In genomic region chr1:210465150-210465549, GRCh38 we compare ENCODE assay signal across 28 cellular contexts.
"Had no signal": no experiment of that assay in that cellular context is flagged by ENCODE, and none has a peak within 500 bp of the region (broad histone marks: within the 10 kb centered on the region; RNA-seq: fewer than 3 reads in every experiment).

No MANE protein-coding gene starts in this region.

- H3K4me3 Mint-ChIP-seq: activated CD4-positive, alpha-beta memory T cell treated with anti-CD3 and anti-CD28 coated beads, Interleukin-2, amount 10 ng/mL, durations not matched to agents 7 days and 5 days; activated CD4-positive, alpha-beta T cell treated with anti-CD3 and anti-CD28 coated beads, Interleukin-2, amount 10 ng/mL, durations not matched to agents 7 days and 5 days; activated naive CD8-positive, alpha-beta T cell treated with anti-CD3 and anti-CD28 coated beads for 36 hours; activated T-cell treated with anti-CD3 and anti-CD28 coated beads, Interleukin-2, amount 50 U/mL, for 24 hours; activated T-helper 1 cell treated with anti-CD3 and anti-CD28 coated beads, Interleukin-12 subunit alpha, Interleukin-12 subunit beta, Interleukin-2, Interleukin-4 antibody, amounts not matched to agents 30 ng/mL and 10 ng/mL and 1 ng/mL, durations not matched to agents 14 hours and 24 hours and 36 hours; central memory CD8-positive, alpha-beta T cell; dendritic cell treated with granulocyte-macrophage colony-stimulating factor and Interleukin-4, amounts not matched to agents 40 ng/mL and 50 ng/mL, for 4 days; endodermal cell; WTC11 had no signal

- ATAC-seq: esophagus mucosa had no signal

- H3K36me3 Mint-ChIP-seq: activated naive CD8-positive, alpha-beta T cell treated with anti-CD3 and anti-CD28 coated beads for 36 hours; WTC11 had no signal

- H3K27me3 Mint-ChIP-seq: activated naive CD8-positive, alpha-beta T cell treated with anti-CD3 and anti-CD28 coated beads for 36 hours; activated T-cell treated with anti-CD3 and anti-CD28 coated beads, Interleukin-2, amount 50 U/mL, for 24 hours; central memory CD8-positive, alpha-beta T cell; dendritic cell treated with granulocyte-macrophage colony-stimulating factor and Interleukin-4, amounts not matched to agents 40 ng/mL and 50 ng/mL, for 4 days had no signal

- H3K36me3 ChIP-seq: brain microvascular endothelial cell had no signal

- H3K4me1 Mint-ChIP-seq: central memory CD8-positive, alpha-beta T cell; endodermal cell had no signal

- H3K9me3 Mint-ChIP-seq: activated CD4-positive, alpha-beta memory T cell treated with anti-CD3 and anti-CD28 coated beads, Interleukin-2, amount 10 ng/mL, durations not matched to agents 7 days and 5 days; activated CD4-positive, alpha-beta T cell treated with anti-CD3 and anti-CD28 coated beads, Interleukin-2, amount 10 ng/mL, durations not matched to agents 7 days and 5 days; activated naive CD8-positive, alpha-beta T cell treated with anti-CD3 and anti-CD28 coated beads for 36 hours; activated T-cell treated with anti-CD3 and anti-CD28 coated beads, Interleukin-2, amount 50 U/mL, for 24 hours; activated T-helper 1 cell treated with anti-CD3 and anti-CD28 coated beads, Interleukin-12 subunit alpha, Interleukin-12 subunit beta, Interleukin-2, Interleukin-4 antibody, amounts not matched to agents 30 ng/mL and 10 ng/mL and 1 ng/mL, durations not matched to agents 14 hours and 24 hours and 36 hours; central memory CD8-positive, alpha-beta T cell; dendritic cell treated with granulocyte-macrophage colony-stimulating factor and Interleukin-4, amounts not matched to agents 40 ng/mL and 50 ng/mL, for 4 days; endodermal cell; WTC11 had no signal

- H3K4me3 ChIP-seq: coronary artery, dorsolateral prefrontal cortex had no signal

- H3K27ac ChIP-seq: brain microvascular endothelial cell, coronary artery, dorsolateral prefrontal cortex had no signal

- H3K27ac Mint-ChIP-seq: activated CD4-positive, alpha-beta memory T cell treated with anti-CD3 and anti-CD28 coated beads, Interleukin-2, amount 10 ng/mL, durations not matched to agents 7 days and 5 days; activated CD4-positive, alpha-beta T cell treated with anti-CD3 and anti-CD28 coated beads, Interleukin-2, amount 10 ng/mL, durations not matched to agents 7 days and 5 days; activated naive CD8-positive, alpha-beta T cell treated with anti-CD3 and anti-CD28 coated beads for 36 hours; activated T-helper 1 cell treated with anti-CD3 and anti-CD28 coated beads, Interleukin-12 subunit alpha, Interleukin-12 subunit beta, Interleukin-2, Interleukin-4 antibody, amounts not matched to agents 30 ng/mL and 10 ng/mL and 1 ng/mL, durations not matched to agents 14 hours and 24 hours and 36 hours; dendritic cell treated with granulocyte-macrophage colony-stimulating factor and Interleukin-4, amounts not matched to agents 40 ng/mL and 50 ng/mL, for 4 days; endodermal cell; WTC11 had no signal

- FAIRE-seq: astrocyte, bronchial epithelial cell, frontal cortex had no signal

- DNase-seq: activated CD4-positive, alpha-beta memory T cell treated with anti-CD3 and anti-CD28 coated beads, Interleukin-2, amount 10 ng/mL, durations not matched to agents 7 days and 5 days; activated CD4-positive, alpha-beta T cell treated with anti-CD3 and anti-CD28 coated beads for 1 hour; activated CD4-positive, alpha-beta T cell treated with anti-CD3 and anti-CD28 coated beads for 4 hours; activated CD4-positive, alpha-beta T cell treated with anti-CD3 and anti-CD28 coated beads, Interleukin-2, amount 10 ng/mL, durations not matched to agents 7 days and 5 days; activated CD4-positive, alpha-beta T cell treated with anti-CD3 and anti-CD28 coated beads, Interleukin-2, amount 50 U/mL, for 4 hours; activated gamma-delta T cell; activated naive CD4-positive, alpha-beta T cell; activated naive CD4-positive, alpha-beta T cell treated with anti-CD3 and anti-CD28 coated beads, Interleukin-2, amount 50 U/mL, for 16 hours; activated T-cell treated with anti-CD3 and anti-CD28 coated beads for 4 hours; amniotic stem cell; anterior cingulate cortex; brain microvascular endothelial cell; effector memory CD4-positive, alpha-beta T cell; endodermal cell; head of caudate nucleus; hippocampal formation had no signal

- H3K27me3 ChIP-seq: brain microvascular endothelial cell, dorsolateral prefrontal cortex had no signal
